Comparison of ENCODE assay signal across 34 cellular contexts in genomic region chr4:177201614-177202013, GRCh38.
"Had no signal": no experiment of that assay in that cellular context is flagged by ENCODE, and none has a peak within 500 bp of the region (broad histone marks: within the 10 kb centered on the region; RNA-seq: fewer than 3 reads in every experiment).

No MANE protein-coding gene starts in this region.

- H3K36me3 ChIP-seq: adrenal gland, brain microvascular endothelial cell, breast epithelium had no signal

- H3K9me3 ChIP-seq: adrenal gland had no signal

- FAIRE-seq: astrocyte, TTC549 had no signal

- H3K4me1 ChIP-seq: adrenal gland, body of pancreas, breast epithelium had no signal

- DNase-seq: activated B cell treated with CpG ODN at 0.5 μM for 24 hours; activated CD4-positive, alpha-beta memory T cell treated with anti-CD3 and anti-CD28 coated beads for 36 hours; activated CD4-positive, alpha-beta T cell treated with anti-CD3 and anti-CD28 coated beads for 4 hours; activated CD4-positive, alpha-beta T cell treated with anti-CD3 and anti-CD28 coated beads, Interleukin-2, amount 10 ng/mL, durations not matched to agents 24 days and 14 days; activated CD4-positive, alpha-beta T cell treated with anti-CD3 and anti-CD28 coated beads, Interleukin-2, amount 50 U/mL, for 1 hour; activated CD4-positive, alpha-beta T cell treated with anti-CD3 and anti-CD28 coated beads, Interleukin-2, amount 50 U/mL, for 4 hours; activated CD4-positive, CD25-positive, alpha-beta regulatory T cell treated with anti-CD3 and anti-CD28 coated beads, Interleukin-2, amount 50 U/mL, for 72 hours; activated CD8-positive, alpha-beta memory T cell treated with anti-CD3 and anti-CD28 coated beads, Interleukin-2, amount 50 U/mL, for 4 hours; activated CD8-positive, alpha-beta T cell treated with anti-CD3 and anti-CD28 coated beads for 36 hours; activated effector memory CD4-positive, alpha-beta T cell treated with anti-CD3 and anti-CD28 coated beads, Interleukin-2, amount 50 U/mL, for 16 hours; activated gamma-delta T cell treated with Interleukin-2 at 50 U/mL for 16 hours; activated naive CD4-positive, alpha-beta T cell; activated naive CD4-positive, alpha-beta T cell treated with anti-CD3 and anti-CD28 coated beads for 36 hours; activated naive CD4-positive, alpha-beta T cell treated with anti-CD3 and anti-CD28 coated beads, Interleukin-2, amount 50 U/mL, for 16 hours; activated naive CD8-positive, alpha-beta T cell treated with anti-CD3 and anti-CD28 coated beads for 36 hours; activated T-cell treated with anti-CD3 and anti-CD28 coated beads for 4 hours; activated T-cell treated with anti-CD3 and anti-CD28 coated beads, Interleukin-2, amount 50 U/mL, for 1 hour; activated T-cell treated with anti-CD3 and anti-CD28 coated beads, Interleukin-2, amount 50 U/mL, for 4 hours; activated T-cell treated with anti-CD3 and anti-CD28 coated beads, Interleukin-2, amount 50 U/mL, for 72 hours; adrenal gland; amniotic stem cell; aorta; body of pancreas; brain microvascular endothelial cell; central memory CD4-positive, alpha-beta T cell; T-helper 1 cell; T-helper 2 cell; T-helper 9 cell had no signal

- ATAC-seq: activated CD8-positive, alpha-beta T cell treated with anti-CD3 and anti-CD28 coated beads for 36 hours; activated naive CD4-positive, alpha-beta T cell treated with anti-CD3 and anti-CD28 coated beads, Interleukin-2, amount 50 U/mL, for 72 hours; activated T-cell treated with anti-CD3 and anti-CD28 coated beads, Interleukin-2, amount 50 U/mL, for 4 hours; activated T-cell treated with anti-CD3 and anti-CD28 coated beads, Interleukin-2, amount 50 U/mL, for 72 hours; activated T-helper 17 cell treated with anti-CD3 and anti-CD28 coated beads, Interleukin-2, amount 50 U/mL, for 72 hours; body of pancreas had no signal

- H3K27ac ChIP-seq: adrenal gland, body of pancreas, brain microvascular endothelial cell, breast epithelium, VCaP had no signal

- H3K4me3 ChIP-seq: adrenal gland, body of pancreas, breast epithelium had no signal

- H3K27me3 ChIP-seq: adrenal gland, body of pancreas, brain microvascular endothelial cell, breast epithelium had no signal
